ENCODE assay signal across 12 cellular contexts in genomic region chr5:57094753-57095683, GRCh38.
DNase-seq lines count a peak whose midpoint lies in the region; ATAC-seq, FAIRE-seq and TF ChIP-seq lines count a peak whose summit lies in the region.
"Had no signal": no experiment of that assay in that cellular context is flagged by ENCODE, and none has a peak within 500 bp of the region (broad histone marks: within the 10 kb centered on the region; RNA-seq: fewer than 3 reads in every experiment).

No MANE protein-coding gene starts in this region.

- H3K27ac Mint-ChIP-seq in naive thymus-derived CD4-positive, alpha-beta T cell: no peak overlapping the region

- H3K9me3 Mint-ChIP-seq in naive thymus-derived CD4-positive, alpha-beta T cell: peaks cover 9 to 42% (median 27%) of the 10 kb centered on the region in 11 donors

- FAIRE-seq in D721Med (lab: Jason Lieb, UNC): no peak

- in situ Hi-C loops in HAP-1 (cut with MboI; ENCODE audit: low sequenced_read_pairs): no loop called here

- no peak for TF ChIP-seq POLR2A in esophagus muscularis mucosa (IDR thresholded peaks at IDR 0.05; ENCODE audit: low read depth)

- TF ChIP-seq CTCF in D721Med (IDR thresholded peaks at IDR 0.05; ENCODE audit: insufficient read depth, missing control alignments) (peak; percentile 10), WERI-Rb-1 (IDR thresholded peaks at IDR 0.05; ENCODE audit: low read depth, low read length) (peak; percentile 19; the same call in 1 of the 2 replicates), esophagus muscularis mucosa (IDR thresholded peaks at IDR 0.05) (no peak)

- DNase-seq in D721Med (ENCODE audit: insufficient read length, low spot score): no peak
- peak; percentile 14 to 73 for DNase-seq in HAP-1 (ENCODE audit: low spot score in 2 of 2)
- DNase-seq in WERI-Rb-1: peak; percentile 15
- no peak for DNase-seq in left lobe of liver (ENCODE audit: low spot score)
- no peak for DNase-seq in NCI-H446 (lab: John Stamatoyannopoulos, UW)
- DNase-seq in esophagus muscularis mucosa (ENCODE audit: extremely low spot score): no peak
- DNase-seq in naive thymus-derived CD4-positive, alpha-beta T cell: no peak
- DNase-seq in posterior cingulate gyrus: no peak
- DNase-seq: activated CD8-positive, alpha-beta memory T cell treated with anti-CD3 and anti-CD28 coated beads, Interleukin-2, amount 50 U/mL, for 4 hours; left lung had no signal

- intact Hi-C loops in esophagus muscularis mucosa (cut with DNase I) (no loop called here), posterior cingulate gyrus (cut with DNase I) (no loop called here)
- intact Hi-C loops in naive thymus-derived CD4-positive, alpha-beta T cell (cut with micrococcal nuclease): no loop called here

- peaks cover 10 to 28% (median 16%) of the 10 kb centered on the region in 5 donors for H3K36me3 Mint-ChIP-seq in naive thymus-derived CD4-positive, alpha-beta T cell

- H3K36me3 ChIP-seq in HAP-1 (replicated peaks) (no peaks in the 10 kb centered on the region), WERI-Rb-1 (no peaks in the 10 kb centered on the region), esophagus muscularis mucosa (no peaks in the 10 kb centered on the region)
- H3K36me3 ChIP-seq in naive thymus-derived CD4-positive, alpha-beta T cell (ENCODE audit: control insufficient read depth in 2 of 3, insufficient read depth in 3 of 3, low read length in 3 of 3): no peaks in the 10 kb centered on the region
- H3K36me3 ChIP-seq: left lung had no signal

- POLR2A ChIA-PET in naive thymus-derived CD4-positive, alpha-beta T cell (lab: Charles Lee): no interaction called here

- H3K9me3 ChIP-seq in HAP-1 (no peaks in the 10 kb centered on the region), WERI-Rb-1 (ENCODE audit: severe bottlenecking) (peaks cover 5% of the 10 kb centered on the region), esophagus muscularis mucosa (peaks cover 0 to 18% (median 8%) of the 10 kb centered on the region in 4 donors)
- H3K9me3 ChIP-seq in naive thymus-derived CD4-positive, alpha-beta T cell (ENCODE audit: control insufficient read depth in 2 of 3, low read length in 3 of 3): peaks cover 0 to 5% (median 0%) of the 10 kb centered on the region in 3 experiments

- H3K4me1 ChIP-seq in HAP-1 (no peaks in the 10 kb centered on the region; the same call in 1 of the 2 replicates), esophagus muscularis mucosa (no peaks in the 10 kb centered on the region)
- no peaks in the 10 kb centered on the region for H3K4me1 ChIP-seq in naive thymus-derived CD4-positive, alpha-beta T cell (ENCODE audit: control insufficient read depth in 2 of 2, insufficient read depth in 2 of 2, low read length in 2 of 2)
- H3K4me1 ChIP-seq: left lung had no signal

- no peak for TF ChIP-seq EP300 in esophagus muscularis mucosa (IDR thresholded peaks at IDR 0.05)

- 83% methylated on average over 9 of the region's 10 CpGs for WGBS in esophagus muscularis mucosa

- no peak overlapping the region for H3K27ac ChIP-seq in WERI-Rb-1
- no peak overlapping the region for H3K27ac ChIP-seq in esophagus muscularis mucosa (replicated peaks in 1 of 4)
- no peak overlapping the region for H3K27ac ChIP-seq in naive thymus-derived CD4-positive, alpha-beta T cell (ENCODE audit: low read depth, low read length)
- H3K27ac ChIP-seq: KMS-11, left lung had no signal

- no peak overlapping the region for H3K4me3 ChIP-seq in HAP-1
- H3K4me3 ChIP-seq in WERI-Rb-1 (ENCODE audit: low read depth, low read length): no peak overlapping the region
- H3K4me3 ChIP-seq in esophagus muscularis mucosa: no peak overlapping the region
- no peak overlapping the region for H3K4me3 ChIP-seq in naive thymus-derived CD4-positive, alpha-beta T cell (ENCODE audit: low read length)
- H3K4me3 ChIP-seq: left lung had no signal

- no peak overlapping the region for H3K4me3 Mint-ChIP-seq in naive thymus-derived CD4-positive, alpha-beta T cell

- H3K4me1 Mint-ChIP-seq in naive thymus-derived CD4-positive, alpha-beta T cell: no peaks in the 10 kb centered on the region

- CTCF ChIA-PET in naive thymus-derived CD4-positive, alpha-beta T cell (lab: Charles Lee): interaction anchor here (0.5 to 1.0 kb wide), 3 partner anchors 47 to 1234 kb away, joined by 3 read pairs; no protein-coding TSS in a partner anchor

- H3K27me3 Mint-ChIP-seq in naive thymus-derived CD4-positive, alpha-beta T cell: peaks cover 0 to 21% (median 6%) of the 10 kb centered on the region in 5 donors

- H3K27me3 ChIP-seq in HAP-1 (ENCODE audit: low read depth): no peaks in the 10 kb centered on the region
- no peaks in the 10 kb centered on the region for H3K27me3 ChIP-seq in WERI-Rb-1 (ENCODE audit: insufficient read depth, low read depth, severe bottlenecking)
- no peaks in the 10 kb centered on the region for H3K27me3 ChIP-seq in esophagus muscularis mucosa
- H3K27me3 ChIP-seq in naive thymus-derived CD4-positive, alpha-beta T cell (ENCODE audit: control insufficient read depth in 2 of 2, insufficient read depth in 2 of 2, low read length in 2 of 2): no peaks in the 10 kb centered on the region
- H3K27me3 ChIP-seq: left lung had no signal

- peak; percentile 49 for ATAC-seq in left lobe of liver
- ATAC-seq in naive thymus-derived CD4-positive, alpha-beta T cell: no peak
- ATAC-seq: left lung, Right ventricle myocardium inferior had no signal

Comparison
In these comparisons a context has a peak if more than half of its experiments do, and no peak if none do; other contexts are left out.
1. DNase-seq: peak in HAP-1 (2 of 2) and WERI-Rb-1 (single experiment); none in D721Med (single experiment), left lobe of liver (single experiment), NCI-H446 (0 of 2), esophagus muscularis mucosa (single experiment), naive thymus-derived CD4-positive, alpha-beta T cell (0 of 9) and posterior cingulate gyrus (0 of 10).
2. CTCF ChIP-seq: peak in D721Med (single experiment) and WERI-Rb-1 (single experiment); none in esophagus muscularis mucosa (0 of 3).